Comparison of ENCODE assay signal across 8 cellular contexts in genomic region chr17:2399572-2400473, GRCh38. TPM values are rescaled to one million over a fixed set of nuclear protein-coding genes. Genes with fewer than 3 reads are reported as not detected.
DNase-seq lines count a peak whose midpoint lies in the region; ATAC-seq and TF ChIP-seq lines count a peak whose summit lies in the region.

No MANE protein-coding gene starts in this region.

- TF ChIP-seq CTCF in coronary artery (IDR thresholded peaks at IDR 0.05) = no peak

- peak overlapping the region; percentile 88 for H3K4me3 Mint-ChIP-seq in activated CD4-positive, alpha-beta T cell treated with anti-CD3 and anti-CD28 coated beads, Interleukin-2, amount 10 ng/mL, durations not matched to agents 7 days and 5 days

- no peaks in the 10 kb centered on the region for H3K36me3 Mint-ChIP-seq in activated CD4-positive, alpha-beta T cell treated with anti-CD3 and anti-CD28 coated beads, Interleukin-2, amount 10 ng/mL, durations not matched to agents 7 days and 5 days (ENCODE audit: low read depth)

- DNase-seq in AG20443 (ENCODE audit: low spot score) = peak; percentile 94
- peak; percentile 75 for DNase-seq in NCI-H510A (lab: John Stamatoyannopoulos, UW)
- DNase-seq in activated CD4-positive, alpha-beta T cell treated with anti-CD3 and anti-CD28 coated beads, Interleukin-2, amount 10 ng/mL, durations not matched to agents 7 days and 5 days = peak; percentile 91
- peak; percentile 98 for DNase-seq in coronary artery (ENCODE audit: low spot score)
- DNase-seq in left lobe of liver (ENCODE audit: low spot score) = peak; percentile 98
- peak; percentile 92 for DNase-seq in stimulated activated CD4-positive, alpha-beta T cell treated with anti-CD3 and anti-CD28 coated beads, Interleukin-1b, Interleukin-23, amount 100 ng/mL, for 48 hours

- H3K4me3 ChIP-seq in coronary artery = peak overlapping the region; percentile 86

- ATAC-seq in GM19023 (IDR thresholded peaks at IDR 0.05; ENCODE audit: unreplicated experiment) (peak; percentile 36), HG03196 (IDR thresholded peaks at IDR 0.05; ENCODE audit: unreplicated experiment) (peak; percentile 33), left lobe of liver (peak; percentile 67)

- no peaks in the 10 kb centered on the region for H3K9me3 Mint-ChIP-seq in activated CD4-positive, alpha-beta T cell treated with anti-CD3 and anti-CD28 coated beads, Interleukin-2, amount 10 ng/mL, durations not matched to agents 7 days and 5 days

- CTCF ChIA-PET in activated CD4-positive, alpha-beta T cell treated with anti-CD3 and anti-CD28 coated beads, Interleukin-2, amount 10 ng/mL, durations not matched to agents 7 days and 5 days (lab: Charles Lee) = interaction anchor here (1.0 to 1.6 kb wide), 4 partner anchors 14 to 345 kb away, joined by 3 to 8 read pairs (median 5); partner anchors contain the start of gene HIC1

- H3K27ac Mint-ChIP-seq in activated CD4-positive, alpha-beta T cell treated with anti-CD3 and anti-CD28 coated beads, Interleukin-2, amount 10 ng/mL, durations not matched to agents 7 days and 5 days = peak overlapping the region; percentile 100

- H3K27ac ChIP-seq in coronary artery = peak overlapping the region; percentile 98 to 100

- POLR2A ChIA-PET in activated CD4-positive, alpha-beta T cell treated with anti-CD3 and anti-CD28 coated beads, Interleukin-2, amount 10 ng/mL, durations not matched to agents 7 days and 5 days (lab: Charles Lee) = interaction anchor here (0.5 kb wide), 1 partner anchor 344 kb away, joined by 3 read pairs; no protein-coding TSS in a partner anchor

- no peaks in the 10 kb centered on the region for H3K27me3 Mint-ChIP-seq in activated CD4-positive, alpha-beta T cell treated with anti-CD3 and anti-CD28 coated beads, Interleukin-2, amount 10 ng/mL, durations not matched to agents 7 days and 5 days

- peaks cover 49% of the 10 kb centered on the region for H3K4me1 Mint-ChIP-seq in activated CD4-positive, alpha-beta T cell treated with anti-CD3 and anti-CD28 coated beads, Interleukin-2, amount 10 ng/mL, durations not matched to agents 7 days and 5 days

RNA-seq across cellular contexts. Expression of gene MNT, which starts 1.0 kb away (rescaled TPM):
- total RNA-seq in activated CD4-positive, alpha-beta T cell treated with anti-CD3 and anti-CD28 coated beads, Interleukin-2, amount 10 ng/mL, durations not matched to agents 7 days and 5 days = 10 to 100 TPM; 24.2 to 31.1 TPM
- total RNA-seq in left lobe of liver = 8.6 TPM

Comparison
In these comparisons a context has a peak if more than half of its experiments do, and no peak if none do; other contexts are left out.
1. Peak in every context shown above with its lines: DNase-seq, ATAC-seq, H3K4me3 ChIP-seq and H3K27ac ChIP-seq.